Comparison of ENCODE assay signal across 8 cellular contexts in genomic region chr16:11915644-11916523, GRCh38. TPM values are rescaled to one million over a fixed set of nuclear protein-coding genes. Genes with fewer than 3 reads are reported as not detected.
DNase-seq lines count a peak whose midpoint lies in the region; TF ChIP-seq lines count a peak whose summit lies in the region.

Gene GSPT1, minus strand, starts transcription at chr16:11915956. Its CDS starts 236 bp downstream, at chr16:11915720.

- peak; percentile 47; the same call in 1 of the 2 replicates for TF ChIP-seq CTCF in HEK293 (tag by site-specific recombination; IDR thresholded peaks at IDR 0.05)
- TF ChIP-seq CTCF in subcutaneous adipose tissue (IDR thresholded peaks at IDR 0.05; ENCODE audit: low read depth), result no peak

- H3K4me1 ChIP-seq in HEK293 (ENCODE audit: control insufficient read depth, insufficient read depth, low read length), result peaks cover 6% of the 10 kb centered on the region
- peaks cover 8 to 12% of the 10 kb centered on the region in 2 donors for H3K4me1 ChIP-seq in neuronal stem cell (ENCODE audit: control insufficient read depth in 2 of 2, insufficient read depth in 1 of 2, low read depth in 1 of 2, low read length in 2 of 2)

- H3K36me3 ChIP-seq in HEK293 (ENCODE audit: control insufficient read depth in 2 of 2, insufficient read depth in 1 of 2, low read length in 2 of 2), result peaks cover 5 to 13% of the 10 kb centered on the region in 2 experiments; a peak in 2 of 3 replicates
- peaks cover 0 to 12% of the 10 kb centered on the region in 2 donors for H3K36me3 ChIP-seq in neuronal stem cell (replicated peaks in 1 of 2; ENCODE audit: control insufficient read depth in 2 of 2, insufficient read depth in 2 of 2, low read length in 2 of 2)

- H4K8ac ChIP-seq in neuronal stem cell (ENCODE audit: low read depth, low read length), result peak within 1 kb of the TSS; percentile 95

- no peaks in the 10 kb centered on the region for H3K27me3 ChIP-seq in neuronal stem cell (ENCODE audit: control insufficient read depth in 3 of 3, insufficient read depth in 3 of 3, low read depth in 1 of 3, low read length in 3 of 3)

- H3K4ac ChIP-seq in neuronal stem cell (ENCODE audit: low read length), result no peak within 1 kb of the TSS

- peak; percentile 85 for DNase-seq in GM04503 (ENCODE audit: low read depth)
- DNase-seq in MV-4-11 (lab: John Stamatoyannopoulos, UW), result peak; percentile 97
- peak; percentile 96 for DNase-seq in SK-MEL-5 (ENCODE audit: low read depth, low spot score)
- peak; percentile 99 for DNase-seq in activated naive CD4-positive, alpha-beta T cell treated with Interleukin-2 at 50 U/mL for 16 hours
- peak; percentile 97 for DNase-seq in foreskin melanocyte
- peak; percentile 98 for DNase-seq in neuronal stem cell (ENCODE audit: low spot score)

- peak within 1 kb of the TSS; percentile 98 for H2AFZ ChIP-seq in neuronal stem cell (ENCODE audit: low read length)

- no CpG with 5 or more reads among the region's 84 CpGs for WGBS in neuronal stem cell (ENCODE audit: extremely low coverage in 2 of 2, insufficient read length in 2 of 2, insufficient replicate concordance in 1 of 2), 2 donors

- CTCF ChIA-PET in HEK293 (lab: Yijun Ruan, JAX), result interaction anchor here (0.6 to 1.1 kb wide), 6 partner anchors 31 to 238 kb away, joined by 3 to 4 read pairs (median 3); no protein-coding TSS in a partner anchor

- H3K9me3 ChIP-seq in HEK293 (ENCODE audit: control insufficient read depth, insufficient read depth, low read depth, low read length) (no peaks in the 10 kb centered on the region), neuronal stem cell (replicated peaks in 1 of 2; ENCODE audit: control insufficient read depth in 2 of 2, insufficient read depth in 1 of 2, low read depth in 1 of 2, low read length in 2 of 2) (no peaks in the 10 kb centered on the region)

- POLR2A ChIA-PET in HEK293 (lab: Yijun Ruan, JAX), result interaction anchor here (0.5 to 2.0 kb wide), 12 partner anchors 9 to 1049 kb away, joined by 3 to 9 read pairs (median 4); partner anchors contain the start of genes RSL1D1, SNX29 and TXNDC11

- H3K27ac ChIP-seq in HEK293 (ENCODE audit: extremely low read depth, low read depth, low read length) (peak within 1 kb of the TSS; percentile 84), neuronal stem cell (replicated peaks; ENCODE audit: low read length) (peak within 1 kb of the TSS; percentile 72)

- H2AK5ac ChIP-seq in neuronal stem cell (ENCODE audit: low read depth, low read length), result peak within 1 kb of the TSS; percentile 67

- peak within 1 kb of the TSS; percentile 68 for H2BK5ac ChIP-seq in neuronal stem cell (ENCODE audit: low read length)

- H3K4me3 ChIP-seq in HEK293 (ENCODE audit: low read depth, low read length), result peak within 1 kb of the TSS; percentile 86
- peak within 1 kb of the TSS; percentile 92 to 97 for H3K4me3 ChIP-seq in neuronal stem cell (ENCODE audit: low read length in 2 of 2)

- H2BK15ac ChIP-seq in neuronal stem cell (ENCODE audit: low read length), result no peak within 1 kb of the TSS

- H2BK12ac ChIP-seq in neuronal stem cell (ENCODE audit: low read length), result peak within 1 kb of the TSS; percentile 66

- H3K18ac ChIP-seq in neuronal stem cell (ENCODE audit: low read length), result peak within 1 kb of the TSS; percentile 97

- peak within 1 kb of the TSS; percentile 64 for H3K14ac ChIP-seq in neuronal stem cell (ENCODE audit: low read length)

- peaks cover 6% of the 10 kb centered on the region for H3K79me1 ChIP-seq in neuronal stem cell (ENCODE audit: low read depth, low read length)

- peak within 1 kb of the TSS; percentile 93 for H3K9ac ChIP-seq in neuronal stem cell (ENCODE audit: low read depth, low read length, poor library complexity)

- peak within 1 kb of the TSS; percentile 82 for H3K23ac ChIP-seq in neuronal stem cell (ENCODE audit: low read depth, low read length, poor library complexity)

- in situ Hi-C loops in SK-MEL-5 (cut with HindIII; ENCODE audit: low pct_unique_long_range_greater_than_20kb, low sequenced_read_pairs), result no loop called here

- H2BK120ac ChIP-seq in neuronal stem cell (ENCODE audit: low read depth, low read length), result no peak within 1 kb of the TSS

- H3K4me2 ChIP-seq in neuronal stem cell (ENCODE audit: insufficient read depth, low read length, poor library complexity, severe bottlenecking), result peak within 1 kb of the TSS; percentile 85

- no peak within 1 kb of the TSS for H4K91ac ChIP-seq in neuronal stem cell (ENCODE audit: low read depth, low read length, poor library complexity)

TF ChIP-seq in HEK293, 187 proteins besides CTCF, POLR2A, EP300 and RAD21 (continues in another document):
- TF ChIP-seq ZNF341 (tag by site-specific recombination; IDR thresholded peaks at IDR 0.05; ENCODE audit: low read depth) (peak; percentile 87), ZNF600 (tag by site-specific recombination; IDR thresholded peaks at IDR 0.05) (peak; percentile 61), OSR2 (tag by site-specific recombination; IDR thresholded peaks at IDR 0.05) (peak; percentile 44; the same call in 1 of the 2 replicates), GLIS2 (tag by site-specific recombination; IDR thresholded peaks at IDR 0.05) (peak; percentile 99), ZNF692 (tag by site-specific recombination; IDR thresholded peaks at IDR 0.05) (peak; percentile 95), ZNF660 (tag by site-specific recombination; IDR thresholded peaks at IDR 0.05) (0 out of 2 replicates have a peak, but pooled peaks have one; percentile 59), ZNF610 (tag by site-specific recombination; IDR thresholded peaks at IDR 0.05; ENCODE audit: borderline replicate concordance) (peak; percentile 62), ZBTB21 (tag by site-specific recombination; IDR thresholded peaks at IDR 0.05) (peak; percentile 60; the same call in 1 of the 2 replicates), KLF17 (tag by site-specific recombination; IDR thresholded peaks at IDR 0.05) (peak; percentile 96)
- TF ChIP-seq, protein P1, sequence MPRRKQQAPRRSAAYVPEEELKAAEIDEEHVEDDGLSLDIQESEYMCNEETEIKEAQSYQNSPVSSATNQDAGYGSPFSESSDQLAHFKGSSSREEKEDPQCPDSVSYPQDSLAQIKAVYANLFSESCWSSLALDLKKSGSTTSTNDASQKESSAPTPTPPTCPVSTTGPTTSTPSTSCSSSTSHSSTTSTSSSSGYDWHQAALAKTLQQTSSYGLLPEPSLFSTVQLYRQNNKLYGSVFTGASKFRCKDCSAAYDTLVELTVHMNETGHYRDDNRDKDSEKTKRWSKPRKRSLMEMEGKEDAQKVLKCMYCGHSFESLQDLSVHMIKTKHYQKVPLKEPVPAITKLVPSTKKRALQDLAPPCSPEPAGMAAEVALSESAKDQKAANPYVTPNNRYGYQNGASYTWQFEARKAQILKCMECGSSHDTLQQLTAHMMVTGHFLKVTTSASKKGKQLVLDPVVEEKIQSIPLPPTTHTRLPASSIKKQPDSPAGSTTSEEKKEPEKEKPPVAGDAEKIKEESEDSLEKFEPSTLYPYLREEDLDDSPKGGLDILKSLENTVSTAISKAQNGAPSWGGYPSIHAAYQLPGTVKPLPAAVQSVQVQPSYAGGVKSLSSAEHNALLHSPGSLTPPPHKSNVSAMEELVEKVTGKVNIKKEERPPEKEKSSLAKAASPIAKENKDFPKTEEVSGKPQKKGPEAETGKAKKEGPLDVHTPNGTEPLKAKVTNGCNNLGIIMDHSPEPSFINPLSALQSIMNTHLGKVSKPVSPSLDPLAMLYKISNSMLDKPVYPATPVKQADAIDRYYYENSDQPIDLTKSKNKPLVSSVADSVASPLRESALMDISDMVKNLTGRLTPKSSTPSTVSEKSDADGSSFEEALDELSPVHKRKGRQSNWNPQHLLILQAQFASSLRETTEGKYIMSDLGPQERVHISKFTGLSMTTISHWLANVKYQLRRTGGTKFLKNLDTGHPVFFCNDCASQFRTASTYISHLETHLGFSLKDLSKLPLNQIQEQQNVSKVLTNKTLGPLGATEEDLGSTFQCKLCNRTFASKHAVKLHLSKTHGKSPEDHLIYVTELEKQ (tag by site-specific recombination; IDR thresholded peaks at IDR 0.05; ENCODE audit: borderline replicate concordance), result no peak
- TF ChIP-seq, protein P2, sequence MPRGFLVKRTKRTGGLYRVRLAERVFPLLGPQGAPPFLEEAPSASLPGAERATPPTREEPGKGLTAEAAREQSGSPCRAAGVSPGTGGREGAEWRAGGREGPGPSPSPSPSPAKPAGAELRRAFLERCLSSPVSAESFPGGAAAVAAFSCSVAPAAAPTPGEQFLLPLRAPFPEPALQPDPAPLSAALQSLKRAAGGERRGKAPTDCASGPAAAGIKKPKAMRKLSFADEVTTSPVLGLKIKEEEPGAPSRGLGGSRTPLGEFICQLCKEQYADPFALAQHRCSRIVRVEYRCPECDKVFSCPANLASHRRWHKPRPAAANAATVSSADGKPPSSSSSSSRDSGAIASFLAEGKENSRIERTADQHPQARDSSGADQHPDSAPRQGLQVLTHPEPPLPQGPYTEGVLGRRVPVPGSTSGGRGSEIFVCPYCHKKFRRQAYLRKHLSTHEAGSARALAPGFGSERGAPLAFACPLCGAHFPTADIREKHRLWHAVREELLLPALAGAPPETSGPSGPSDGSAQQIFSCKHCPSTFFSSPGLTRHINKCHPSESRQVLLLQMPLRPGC (tag by site-specific recombination; IDR thresholded peaks at IDR 0.05), result peak; percentile 74

RNA-seq across cellular contexts. Expression of gene GSPT1, which starts in this region (rescaled TPM):
- total RNA-seq in SK-MEL-5 (2014; rRNA removed; shearing (Covaris generic)), result 47.3 and 55.6 TPM in 2 replicates
- polyA plus RNA-seq in SK-MEL-5 (2015; cell fraction: cytosol; rRNA removed), result 79.0 and 109 TPM in 2 replicates
- polyA plus RNA-seq in SK-MEL-5 (2015; cell fraction: nucleus; rRNA removed), result 42.0 and 87.9 TPM in 2 replicates
- 71.7 TPM for polyA plus RNA-seq in neuronal stem cell (2013, experiment 1 of 2)
- polyA plus RNA-seq in neuronal stem cell (2013, experiment 2 of 2), result 74.2 TPM
- 100 to 1,000 TPM in 1 of 4 donors, 10 to 100 TPM in 3; 62.6 to 102 (median 77.4) TPM for total RNA-seq in subcutaneous adipose tissue

Comparison
In these comparisons a context has a peak if more than half of its experiments do, and no peak if none do; other contexts are left out.
1. Peak in every context shown above with its lines: DNase-seq, H3K4me3 ChIP-seq and H3K27ac ChIP-seq.